ENCODE assay signal across 19 cellular contexts in the genomic region with DNA sequence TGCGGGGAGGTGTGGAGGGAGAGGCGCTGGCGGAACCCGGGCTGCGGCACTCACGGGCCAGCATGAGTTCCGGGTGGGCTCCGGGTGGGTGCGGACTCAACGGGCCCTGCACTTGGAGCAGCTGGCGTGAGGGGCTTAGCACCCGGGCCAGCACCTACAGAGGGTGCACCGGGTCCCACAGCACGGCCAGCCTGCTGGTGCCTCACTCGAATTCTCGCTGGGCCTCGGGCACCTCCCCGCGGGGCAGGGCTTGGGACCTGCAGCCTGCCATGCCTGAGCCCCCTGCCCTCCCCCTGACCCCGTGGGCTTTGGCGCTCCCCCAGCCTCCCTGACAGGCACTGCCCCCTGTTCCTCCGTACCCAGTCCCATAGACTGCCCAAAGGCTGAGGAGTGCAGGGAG.
"Had no signal": no experiment of that assay in that cellular context is flagged by ENCODE, and none has a peak within 500 bp of the region (broad histone marks: within the 10 kb centered on the region; RNA-seq: fewer than 3 reads in every experiment).

No MANE protein-coding gene starts in this region.

- H3K27ac ChIP-seq: coronary artery, gastrocnemius medialis, heart right ventricle, parathyroid adenoma, psoas muscle, tibial nerve had no signal

- H3K9me3 Mint-ChIP-seq: nephron had no signal

- ATAC-seq: gastrocnemius medialis, left ventricle myocardium superior, psoas muscle, sciatic nerve had no signal

- H3K4me1 Mint-ChIP-seq: nephron had no signal

- H3K27ac Mint-ChIP-seq: endodermal cell, nephron had no signal

- H3K27me3 ChIP-seq: gastrocnemius medialis, heart right ventricle, tibial nerve had no signal

- DNase-seq: cerebellar nuclear complex; effector CD4-positive, alpha-beta T cell; endodermal cell; erythroblast; gastrocnemius medialis; heart right ventricle; hypothalamus; left ventricle myocardium superior; mesendoderm; naive B cell; retina; stimulated activated CD4-positive, alpha-beta T cell treated with anti-CD3 and anti-CD28 coated beads, Interleukin-2, amount 100 ng/mL, for 24 hours; stimulated activated CD4-positive, alpha-beta T cell treated with anti-CD3 and anti-CD28 coated beads, Interleukin-4, amount 100 ng/mL, for 4 hours had no signal

- H3K79me2 ChIP-seq: parathyroid adenoma had no signal

- H2AFZ ChIP-seq: parathyroid adenoma had no signal

- H3K4me1 ChIP-seq: gastrocnemius medialis, heart right ventricle, parathyroid adenoma, psoas muscle, tibial nerve had no signal

- H3K36me3 ChIP-seq: gastrocnemius medialis, heart right ventricle, tibial nerve had no signal

- H3K4me3 ChIP-seq: coronary artery, gastrocnemius medialis, heart right ventricle, psoas muscle, tibial nerve had no signal

- H3K9me3 ChIP-seq: gastrocnemius medialis, heart right ventricle, psoas muscle, tibial nerve had no signal

- H3K4me3 Mint-ChIP-seq: endodermal cell, nephron had no signal
